13 cellular contexts compared by ENCODE assay signal in the genomic region with DNA sequence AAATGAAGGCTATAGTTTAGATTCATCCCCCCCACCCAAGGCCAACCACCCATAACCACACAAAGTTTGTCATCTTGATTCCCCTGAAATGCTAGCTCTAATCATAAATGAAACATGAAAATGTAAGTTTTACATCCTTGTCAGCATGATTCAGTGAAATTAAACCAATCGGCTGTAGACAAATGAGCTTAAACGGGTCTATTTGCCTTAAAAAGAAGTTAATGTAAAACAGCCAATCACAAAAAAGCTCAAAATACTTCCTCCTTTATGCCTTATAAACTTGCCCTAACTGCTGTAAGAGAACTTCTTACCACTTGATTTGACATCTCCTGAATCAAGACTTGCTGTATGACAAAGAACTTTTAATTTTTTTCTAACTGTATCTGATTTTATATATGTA. TPM values are rescaled to one million over a fixed set of nuclear protein-coding genes. Genes with fewer than 3 reads are reported as not detected.
DNase-seq lines count a peak whose midpoint lies in the region; ATAC-seq, FAIRE-seq and TF ChIP-seq lines count a peak whose summit lies in the region.
"Had no signal": no experiment of that assay in that cellular context is flagged by ENCODE, and none has a peak within 500 bp of the region (broad histone marks: within the 10 kb centered on the region; RNA-seq: fewer than 3 reads in every experiment).

No MANE protein-coding gene starts in this region.

- no peaks in the 10 kb centered on the region for H3K27me3 ChIP-seq in testis
- H3K27me3 ChIP-seq: spleen had no signal

- no peak overlapping the region for H3K4me3 Mint-ChIP-seq in activated CD4-positive, alpha-beta memory T cell treated with anti-CD3 and anti-CD28 coated beads, Interleukin-2, amount 10 ng/mL, durations not matched to agents 7 days and 5 days
- H3K4me3 Mint-ChIP-seq in immature natural killer cell = peak overlapping the region in 3 of 5 donors; percentile 6 to 18 (median 14)
- H3K4me3 Mint-ChIP-seq: mesothelial cell of epicardium had no signal

- peak overlapping the region; percentile 83 to 96; a peak in 5 of 6 replicates for H3K27ac ChIP-seq in A549
- no peak overlapping the region for H3K27ac ChIP-seq in HEK293 (ENCODE audit: extremely low read depth, low read depth, low read length)
- H3K27ac ChIP-seq in testis = no peak overlapping the region

- DNase-seq in A549 (ENCODE audit: low read depth in 1 of 2, low spot score in 1 of 2) (peak in 1 of 2 experiments; percentile 55), immature natural killer cell (no peak), GM19238 (ENCODE audit: insufficient read length, low spot score) (no peak), testis (no peak)
- DNase-seq in activated CD4-positive, alpha-beta memory T cell treated with anti-CD3 and anti-CD28 coated beads, Interleukin-2, amount 10 ng/mL, durations not matched to agents 7 days and 5 days = no peak
- DNase-seq: CD8-positive, alpha-beta memory T cell; NCI-H1694; spleen had no signal

- H3K4me1 ChIP-seq in A549 (peaks cover 16% of the 10 kb centered on the region), HEK293 (ENCODE audit: control insufficient read depth, insufficient read depth, low read length) (0 out of 2 replicates have a peak, but pooled peaks cover 4% of the 10 kb centered on the region), testis (peaks cover 7% of the 10 kb centered on the region)

- H3K27me3 Mint-ChIP-seq in activated CD4-positive, alpha-beta memory T cell treated with anti-CD3 and anti-CD28 coated beads, Interleukin-2, amount 10 ng/mL, durations not matched to agents 7 days and 5 days = peaks cover 1% of the 10 kb centered on the region
- H3K27me3 Mint-ChIP-seq in immature natural killer cell (ENCODE audit: low read depth in 3 of 3) = peaks cover 0 to 2% (median under 1%) of the 10 kb centered on the region in 3 donors

- peak overlapping the region; percentile 91; the same call in 2 of the 3 replicates for H3K4me2 ChIP-seq in A549

- POLR2A ChIA-PET in A549 (lab: Yijun Ruan, JAX) = no interaction called here
- POLR2A ChIA-PET in HEK293 (lab: Yijun Ruan, JAX) = no interaction called here
- POLR2A ChIA-PET in activated CD4-positive, alpha-beta memory T cell treated with anti-CD3 and anti-CD28 coated beads, Interleukin-2, amount 10 ng/mL, durations not matched to agents 7 days and 5 days (lab: Charles Lee) = interaction anchor here (1.4 kb wide), 1 partner anchor 18 kb away, joined by 4 read pairs; a partner anchor contains a TSS

- intact Hi-C loops in testis (cut with DNase I; ENCODE audit: low total_unique reads) = loop anchor here (10.0 kb wide), 1 partner anchor 135 kb away; no protein-coding TSS in a partner anchor

- H3K36me3 Mint-ChIP-seq in activated CD4-positive, alpha-beta memory T cell treated with anti-CD3 and anti-CD28 coated beads, Interleukin-2, amount 10 ng/mL, durations not matched to agents 7 days and 5 days (ENCODE audit: low read depth) = no peaks in the 10 kb centered on the region
- H3K36me3 Mint-ChIP-seq in immature natural killer cell = no peaks in the 10 kb centered on the region

- peak overlapping the region; percentile 92 for H3K27ac Mint-ChIP-seq in activated CD4-positive, alpha-beta memory T cell treated with anti-CD3 and anti-CD28 coated beads, Interleukin-2, amount 10 ng/mL, durations not matched to agents 7 days and 5 days
- no peak overlapping the region for H3K27ac Mint-ChIP-seq in immature natural killer cell

- TF ChIP-seq RAD21 in A549 (conservative IDR thresholded peaks at IDR 0.05 in 1 of 2, IDR thresholded peaks at IDR 0.05 in 1 of 2) = no peak

- TF ChIP-seq POLR2A in A549 (IDR thresholded peaks at IDR 0.05; ENCODE audit: low read length) = no peak
- no peak for TF ChIP-seq POLR2A in testis (IDR thresholded peaks at IDR 0.05)

- H3K9me3 ChIP-seq in A549 (no peaks in the 10 kb centered on the region), HEK293 (ENCODE audit: control insufficient read depth, insufficient read depth, low read depth, low read length) (no peaks in the 10 kb centered on the region), testis (no peaks in the 10 kb centered on the region)
- H3K9me3 ChIP-seq: spleen had no signal

- no peak for TF ChIP-seq EP300 in A549 (IDR thresholded peaks at IDR 0.05)

- CTCF ChIA-PET in A549 (lab: Yijun Ruan, JAX) = interaction anchor here (0.6 to 1.4 kb wide), 3 partner anchors 8 to 179 kb away, joined by 3 to 7 read pairs (median 4); no protein-coding TSS in a partner anchor
- CTCF ChIA-PET in HEK293 (lab: Yijun Ruan, JAX) = interaction anchor here (1.2 to 2.0 kb wide), 2 partner anchors 9 to 130 kb away, joined by 3 to 12 read pairs; no protein-coding TSS in a partner anchor
- CTCF ChIA-PET in activated CD4-positive, alpha-beta memory T cell treated with anti-CD3 and anti-CD28 coated beads, Interleukin-2, amount 10 ng/mL, durations not matched to agents 7 days and 5 days (lab: Charles Lee) = interaction anchor here (0.7 to 3.0 kb wide), 3 partner anchors 9 to 844 kb away, joined by 3 to 12 read pairs (median 4); no protein-coding TSS in a partner anchor

- no peaks in the 10 kb centered on the region for H3K9me3 Mint-ChIP-seq in activated CD4-positive, alpha-beta memory T cell treated with anti-CD3 and anti-CD28 coated beads, Interleukin-2, amount 10 ng/mL, durations not matched to agents 7 days and 5 days
- no peaks in the 10 kb centered on the region for H3K9me3 Mint-ChIP-seq in immature natural killer cell
- H3K9me3 Mint-ChIP-seq: CD8-positive, alpha-beta memory T cell; mesothelial cell of epicardium had no signal

- peaks cover 24% of the 10 kb centered on the region for H3K4me1 Mint-ChIP-seq in activated CD4-positive, alpha-beta memory T cell treated with anti-CD3 and anti-CD28 coated beads, Interleukin-2, amount 10 ng/mL, durations not matched to agents 7 days and 5 days
- peaks cover 12 to 17% of the 10 kb centered on the region in 2 donors for H3K4me1 Mint-ChIP-seq in immature natural killer cell

- peaks cover 0 to 6% of the 10 kb centered on the region in 2 experiments; a peak in 2 of 3 replicates for H3K36me3 ChIP-seq in HEK293 (ENCODE audit: control insufficient read depth in 2 of 2, insufficient read depth in 1 of 2, low read length in 2 of 2)
- H3K36me3 ChIP-seq in testis (ENCODE audit: low read depth, missing control alignments) = no peaks in the 10 kb centered on the region

- H3K4me3 ChIP-seq in A549 = no peak overlapping the region
- H3K4me3 ChIP-seq in HEK293 (ENCODE audit: low read depth, low read length) = no peak overlapping the region
- no peak overlapping the region for H3K4me3 ChIP-seq in testis

- no peak for TF ChIP-seq CTCF in A549 (IDR thresholded peaks at IDR 0.05)
- no peak for TF ChIP-seq CTCF in HEK293 (tag by site-specific recombination; IDR thresholded peaks at IDR 0.05)
- TF ChIP-seq CTCF in testis (IDR thresholded peaks at IDR 0.05) = no peak

- 22% methylated on average over 2 of the region's 2 CpGs for WGBS in A549 (ENCODE audit: missing lambda C conversion rate)
- 53 to 65% methylated on average over 2 of the region's 2 CpGs for WGBS in testis, 2 donors

- ATAC-seq in A549 (no peak), HG03378 (IDR thresholded peaks at IDR 0.05; ENCODE audit: unreplicated experiment) (no peak), GM18868 (IDR thresholded peaks at IDR 0.05; ENCODE audit: unreplicated experiment) (no peak)
- ATAC-seq: Right ventricle myocardium inferior had no signal

- no peak for FAIRE-seq in A549 (lab: Jason Lieb, UNC)

TF ChIP-seq in A549, 52 proteins besides CTCF, POLR2A, EP300 and RAD21 (continues in another document):
- TF ChIP-seq NFE2L2 (conservative IDR thresholded peaks at IDR 0.05; ENCODE audit: low read length) (peak; percentile 50; the same call in 1 of the 2 replicates), FOSB (CRISPR knock-in tag; IDR thresholded peaks at IDR 0.05) (no peak), POLR2AphosphoS2 (conservative IDR thresholded peaks at IDR 0.05; ENCODE audit: low read length) (no peak)

TF ChIP-seq in HEK293, 187 proteins besides CTCF, POLR2A, EP300 and RAD21 (continues in another document):
- TF ChIP-seq, protein P1, sequence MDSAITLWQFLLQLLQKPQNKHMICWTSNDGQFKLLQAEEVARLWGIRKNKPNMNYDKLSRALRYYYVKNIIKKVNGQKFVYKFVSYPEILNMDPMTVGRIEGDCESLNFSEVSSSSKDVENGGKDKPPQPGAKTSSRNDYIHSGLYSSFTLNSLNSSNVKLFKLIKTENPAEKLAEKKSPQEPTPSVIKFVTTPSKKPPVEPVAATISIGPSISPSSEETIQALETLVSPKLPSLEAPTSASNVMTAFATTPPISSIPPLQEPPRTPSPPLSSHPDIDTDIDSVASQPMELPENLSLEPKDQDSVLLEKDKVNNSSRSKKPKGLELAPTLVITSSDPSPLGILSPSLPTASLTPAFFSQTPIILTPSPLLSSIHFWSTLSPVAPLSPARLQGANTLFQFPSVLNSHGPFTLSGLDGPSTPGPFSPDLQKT (IDR thresholded peaks at IDR 0.05; ENCODE audit: borderline replicate concordance, low read depth, low read length) = no peak

RNA-seq across cellular contexts. Expression of gene MRI1, which starts 34.5 kb away (rescaled TPM):
- 12.2 and 12.6 TPM in 2 replicates for polyA plus RNA-seq in A549 (2011; rRNA removed)
- 18.6 and 24.9 TPM in 2 replicates for polyA plus RNA-seq in A549 (2012; cell fraction: cytosol; rRNA removed)
- 74.8 and 104 TPM in 2 replicates for polyA plus RNA-seq in A549 (2012; cell fraction: nucleus; rRNA removed)
- polyA plus RNA-seq in A549 (2017; fragmentation: RNase III; extraction: RNeasy Plus Mini Kit Qiagen cat#74134 plus additional on column Dnase treatment) = 14.5 to 16.2 TPM (median 15.9 TPM) in 3 replicates
- polyA minus RNA-seq in A549 (2011; rRNA and poly(A)+ RNA removed) = 12.5 and 13.6 TPM in 2 replicates
- 10 to 100 TPM; 22.4 to 22.7 TPM for total RNA-seq in activated CD4-positive, alpha-beta memory T cell treated with anti-CD3 and anti-CD28 coated beads, Interleukin-2, amount 10 ng/mL, durations not matched to agents 7 days and 5 days
- 10 to 100 TPM in 1 of 3 donors, 1 to 10 TPM in 1, not detected in 1; 6.5 to 16.9 TPM for polyA plus RNA-seq in immature natural killer cell
- total RNA-seq in testis = 10 to 100 TPM; 26.5 to 33.0 TPM
- polyA plus RNA-seq in testis (ENCODE audit: insufficient read depth, low read depth, low replicate concordance) = 6.7 TPM

RNA-seq across cellular contexts. Expression of gene C19orf53, which starts 44.4 kb away (rescaled TPM):
- 105 and 131 TPM in 2 replicates for polyA plus RNA-seq in A549 (2011; rRNA removed)
- 250 and 295 TPM in 2 replicates for polyA plus RNA-seq in A549 (2012; cell fraction: cytosol; rRNA removed)
- polyA plus RNA-seq in A549 (2012; cell fraction: nucleus; rRNA removed) = 108 and 158 TPM in 2 replicates
- 143 to 146 TPM (median 144 TPM) in 3 replicates for polyA plus RNA-seq in A549 (2017; fragmentation: RNase III; extraction: RNeasy Plus Mini Kit Qiagen cat#74134 plus additional on column Dnase treatment)
- 111 and 148 TPM in 2 replicates for polyA minus RNA-seq in A549 (2011; rRNA and poly(A)+ RNA removed)
- 10 to 100 TPM; 79.4 to 83.7 TPM for total RNA-seq in activated CD4-positive, alpha-beta memory T cell treated with anti-CD3 and anti-CD28 coated beads, Interleukin-2, amount 10 ng/mL, durations not matched to agents 7 days and 5 days
- 100 to 1,000 TPM; 178 to 259 (median 185) TPM for polyA plus RNA-seq in immature natural killer cell
- total RNA-seq in testis = 100 to 1,000 TPM; 114 to 137 TPM
- 128 TPM for polyA plus RNA-seq in testis (ENCODE audit: insufficient read depth, low read depth, low replicate concordance)

Comparison
In these comparisons a context has a peak if more than half of its experiments do, and no peak if none do; other contexts are left out.
1. H3K27ac ChIP-seq: peak in A549 (2 of 2); none in HEK293 (single experiment) and testis (0 of 2).